ENCODE assay signal across 8 cellular contexts in the genomic region with DNA sequence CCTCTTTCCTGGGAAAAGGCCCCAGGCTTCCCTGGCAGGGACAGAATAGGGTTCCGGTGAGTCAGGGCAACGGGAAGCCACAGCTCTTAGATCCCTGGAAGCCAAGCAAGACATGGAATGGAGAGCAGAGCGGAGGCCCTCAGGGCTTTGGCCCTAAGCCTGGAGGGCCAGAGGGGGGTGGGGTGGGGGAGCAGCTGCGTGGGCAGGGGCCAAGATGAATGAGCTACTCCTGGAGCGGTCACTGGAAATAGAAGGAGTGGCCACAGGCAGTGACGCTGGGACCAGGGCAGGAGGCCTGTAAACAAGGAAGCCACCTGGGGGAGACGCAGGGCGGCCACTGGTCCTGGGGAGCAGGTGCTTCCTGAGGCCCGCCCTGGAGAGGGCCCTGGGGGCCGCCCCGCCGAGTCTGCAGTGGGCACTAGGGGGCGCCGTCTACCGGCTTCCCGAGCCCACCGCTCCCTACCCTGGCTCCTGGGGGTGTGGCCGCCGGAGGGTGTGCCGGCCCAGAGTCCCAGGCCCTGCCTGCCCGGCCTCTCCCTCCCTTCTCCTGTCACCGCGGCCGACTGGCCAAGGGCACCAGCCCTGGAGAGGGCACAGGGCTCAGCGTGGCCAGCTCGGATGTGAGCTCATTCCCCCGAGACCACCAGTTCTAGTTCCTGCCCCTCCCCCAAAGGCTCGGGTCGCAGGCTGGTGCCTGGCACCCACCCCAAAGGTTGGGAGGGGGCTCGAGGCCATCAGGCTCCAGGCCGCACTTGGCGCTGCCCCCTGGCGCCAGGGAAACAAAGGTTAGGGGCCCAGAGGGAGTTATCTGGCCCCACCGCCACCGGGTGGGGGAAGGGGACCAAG. TPM values are rescaled to one million over a fixed set of nuclear protein-coding genes. Genes with fewer than 3 reads are reported as not detected.
DNase-seq lines count a peak whose midpoint lies in the region; ATAC-seq lines count a peak whose summit lies in the region.

No MANE protein-coding gene starts in this region.

- DNase-seq in Ammon's horn (ENCODE audit: low spot score) (peak; percentile 72), NCI-H82 treated with DMSO at 0.1 percent for 48 hours (lab: John Stamatoyannopoulos, UW; ENCODE audit: unreplicated experiment) (peak; percentile 46)
- DNase-seq in activated CD8-positive, alpha-beta memory T cell treated with anti-CD3 and anti-CD28 coated beads, Interleukin-2, amount 10 ng/mL, durations not matched to agents 7 days and 5 days: peak; percentile 82
- DNase-seq in stimulated activated CD8-positive, alpha-beta memory T cell treated with anti-CD3 and anti-CD28 coated beads, Interleukin-15, amount 100 ng/mL, for 24 hours (ENCODE audit: low read depth): peak; percentile 62

- peak overlapping the region; percentile 41 for H3K27ac Mint-ChIP-seq in activated CD8-positive, alpha-beta memory T cell treated with anti-CD3 and anti-CD28 coated beads, Interleukin-2, amount 10 ng/mL, durations not matched to agents 7 days and 5 days

- no peaks in the 10 kb centered on the region for H3K27me3 ChIP-seq in endocrine pancreas (ENCODE audit: control insufficient read depth, insufficient read depth, low read length)

- H3K9me3 Mint-ChIP-seq in activated CD8-positive, alpha-beta memory T cell treated with anti-CD3 and anti-CD28 coated beads, Interleukin-2, amount 10 ng/mL, durations not matched to agents 7 days and 5 days (ENCODE audit: low read depth): no peaks in the 10 kb centered on the region

- peaks cover 2% of the 10 kb centered on the region for H3K36me3 ChIP-seq in endocrine pancreas (ENCODE audit: control insufficient read depth, insufficient read depth, low read length)
- peaks cover 39% of the 10 kb centered on the region for H3K36me3 ChIP-seq in mesodermal cell (ENCODE audit: control insufficient read depth, insufficient read depth, low read length)

- H3K36me3 Mint-ChIP-seq in activated CD8-positive, alpha-beta memory T cell treated with anti-CD3 and anti-CD28 coated beads, Interleukin-2, amount 10 ng/mL, durations not matched to agents 7 days and 5 days: peaks cover 8% of the 10 kb centered on the region

- H3K4me3 ChIP-seq in endocrine pancreas (ENCODE audit: control insufficient read depth, insufficient read depth, low read length) (no peak overlapping the region), mesodermal cell (ENCODE audit: extremely low read depth, insufficient read depth, low read length, poor library complexity, severe bottlenecking) (peak overlapping the region; percentile 14)

- peaks cover 28% of the 10 kb centered on the region for H3K4me1 Mint-ChIP-seq in activated CD8-positive, alpha-beta memory T cell treated with anti-CD3 and anti-CD28 coated beads, Interleukin-2, amount 10 ng/mL, durations not matched to agents 7 days and 5 days

- H3K9ac ChIP-seq in endocrine pancreas (ENCODE audit: control insufficient read depth, insufficient read depth, low read length): peak overlapping the region; percentile 65

- ATAC-seq in GM19351 (IDR thresholded peaks at IDR 0.05; ENCODE audit: unreplicated experiment) (peak; percentile 77), HG03565 (IDR thresholded peaks at IDR 0.05; ENCODE audit: unreplicated experiment) (peak; percentile 50)
- peak; percentile 87 for ATAC-seq in activated CD8-positive, alpha-beta memory T cell treated with anti-CD3 and anti-CD28 coated beads, Interleukin-2, amount 10 ng/mL, durations not matched to agents 7 days and 5 days

- H3K9me3 ChIP-seq in endocrine pancreas (ENCODE audit: control insufficient read depth, low read length) (no peaks in the 10 kb centered on the region), mesodermal cell (ENCODE audit: control insufficient read depth, low read length) (no peaks in the 10 kb centered on the region)

- peak overlapping the region; percentile 64 for H3K4me3 Mint-ChIP-seq in activated CD8-positive, alpha-beta memory T cell treated with anti-CD3 and anti-CD28 coated beads, Interleukin-2, amount 10 ng/mL, durations not matched to agents 7 days and 5 days

- H3K4me1 ChIP-seq in endocrine pancreas (ENCODE audit: control insufficient read depth, insufficient read depth, low read length) (no peaks in the 10 kb centered on the region), mesodermal cell (ENCODE audit: control insufficient read depth, insufficient read depth, low read length, poor library complexity, severe bottlenecking) (peaks cover 28% of the 10 kb centered on the region)

- CTCF ChIA-PET in activated CD8-positive, alpha-beta memory T cell treated with anti-CD3 and anti-CD28 coated beads, Interleukin-2, amount 10 ng/mL, durations not matched to agents 7 days and 5 days (lab: Charles Lee): interaction anchor here (0.7 to 10.7 kb wide), 28 partner anchors 8 to 379 kb away, joined by 3 to 102 read pairs (median 4); a partner anchor contains a TSS

- H3K27ac ChIP-seq in mesodermal cell (ENCODE audit: low read depth, low read length, severe bottlenecking): peak overlapping the region; percentile 71

- WGBS in mesodermal cell (ENCODE audit: insufficient coverage in 2 of 2), 2 experiments: 16 to 17% methylated on average over 22 to 27 of the region's 35 CpGs

- H3K27me3 Mint-ChIP-seq in activated CD8-positive, alpha-beta memory T cell treated with anti-CD3 and anti-CD28 coated beads, Interleukin-2, amount 10 ng/mL, durations not matched to agents 7 days and 5 days: no peaks in the 10 kb centered on the region

RNA-seq across cellular contexts. Expression of a gene that starts 12.1 kb away (rescaled TPM):
- total RNA-seq in activated CD8-positive, alpha-beta memory T cell treated with anti-CD3 and anti-CD28 coated beads, Interleukin-2, amount 10 ng/mL, durations not matched to agents 7 days and 5 days: 10 to 100 TPM; 16.9 to 19.5 TPM
- polyA plus RNA-seq in mesodermal cell (2013, experiment 1 of 2): 15.4 TPM
- 14.4 TPM for polyA plus RNA-seq in mesodermal cell (2013, experiment 2 of 2)

RNA-seq across cellular contexts. Expression of a gene that starts 22.8 kb away (rescaled TPM):
- under 1 TPM in 1 of 2 experiments, not detected in 1; 0.12 TPM for total RNA-seq in activated CD8-positive, alpha-beta memory T cell treated with anti-CD3 and anti-CD28 coated beads, Interleukin-2, amount 10 ng/mL, durations not matched to agents 7 days and 5 days
- 51.5 TPM for polyA plus RNA-seq in mesodermal cell (2013, experiment 1 of 2)
- 31.4 TPM for polyA plus RNA-seq in mesodermal cell (2013, experiment 2 of 2)

RNA-seq across cellular contexts. Expression of a gene that starts 32.3 kb away (rescaled TPM):
- total RNA-seq in activated CD8-positive, alpha-beta memory T cell treated with anti-CD3 and anti-CD28 coated beads, Interleukin-2, amount 10 ng/mL, durations not matched to agents 7 days and 5 days: not detected
- polyA plus RNA-seq in mesodermal cell (2013, experiment 1 of 2): not detected
- not detected for polyA plus RNA-seq in mesodermal cell (2013, experiment 2 of 2)

RNA-seq across cellular contexts. Expression of a gene that starts 46.9 kb away (rescaled TPM):
- total RNA-seq in activated CD8-positive, alpha-beta memory T cell treated with anti-CD3 and anti-CD28 coated beads, Interleukin-2, amount 10 ng/mL, durations not matched to agents 7 days and 5 days: 10 to 100 TPM in 1 of 2 experiments, 1 to 10 TPM in 1; 8.3 to 13.0 TPM
- polyA plus RNA-seq in mesodermal cell (2013, experiment 1 of 2): 18.9 TPM
- polyA plus RNA-seq in mesodermal cell (2013, experiment 2 of 2): 18.7 TPM
